In the genomic region with DNA sequence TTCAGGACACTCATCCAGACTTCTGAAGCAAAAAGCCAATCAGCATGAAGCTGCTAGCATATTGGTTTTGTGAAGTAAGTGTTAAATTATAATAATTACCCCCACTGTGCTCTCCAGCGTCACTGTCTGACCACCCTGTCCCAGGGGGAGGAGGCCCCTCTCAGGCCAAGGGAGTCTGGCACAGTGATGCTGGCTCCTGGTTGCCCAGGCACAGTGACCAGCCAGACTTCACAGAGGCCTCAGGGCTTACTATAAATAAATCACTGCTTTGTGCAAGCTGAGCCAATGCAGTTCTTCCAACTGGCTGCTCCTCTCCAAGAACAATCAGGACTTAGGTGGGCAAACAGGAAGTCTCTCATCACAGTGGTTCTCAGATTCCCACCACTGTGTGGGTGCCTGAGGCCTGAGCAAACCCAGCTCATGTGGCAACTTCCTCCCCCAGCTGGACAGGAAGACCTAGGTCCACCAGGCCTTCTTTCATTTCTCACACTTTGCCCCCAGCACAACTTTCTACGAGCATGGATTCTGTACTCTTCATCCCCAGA, we compare ENCODE assay signal across 1 cellular context.
TF ChIP-seq lines count a peak whose summit lies in the region.

No MANE protein-coding gene starts in this region.

TF ChIP-seq in HCT116, 20 proteins besides CTCF, POLR2A, EP300 and RAD21 (continued from another document):
- TF ChIP-seq, protein P1, sequence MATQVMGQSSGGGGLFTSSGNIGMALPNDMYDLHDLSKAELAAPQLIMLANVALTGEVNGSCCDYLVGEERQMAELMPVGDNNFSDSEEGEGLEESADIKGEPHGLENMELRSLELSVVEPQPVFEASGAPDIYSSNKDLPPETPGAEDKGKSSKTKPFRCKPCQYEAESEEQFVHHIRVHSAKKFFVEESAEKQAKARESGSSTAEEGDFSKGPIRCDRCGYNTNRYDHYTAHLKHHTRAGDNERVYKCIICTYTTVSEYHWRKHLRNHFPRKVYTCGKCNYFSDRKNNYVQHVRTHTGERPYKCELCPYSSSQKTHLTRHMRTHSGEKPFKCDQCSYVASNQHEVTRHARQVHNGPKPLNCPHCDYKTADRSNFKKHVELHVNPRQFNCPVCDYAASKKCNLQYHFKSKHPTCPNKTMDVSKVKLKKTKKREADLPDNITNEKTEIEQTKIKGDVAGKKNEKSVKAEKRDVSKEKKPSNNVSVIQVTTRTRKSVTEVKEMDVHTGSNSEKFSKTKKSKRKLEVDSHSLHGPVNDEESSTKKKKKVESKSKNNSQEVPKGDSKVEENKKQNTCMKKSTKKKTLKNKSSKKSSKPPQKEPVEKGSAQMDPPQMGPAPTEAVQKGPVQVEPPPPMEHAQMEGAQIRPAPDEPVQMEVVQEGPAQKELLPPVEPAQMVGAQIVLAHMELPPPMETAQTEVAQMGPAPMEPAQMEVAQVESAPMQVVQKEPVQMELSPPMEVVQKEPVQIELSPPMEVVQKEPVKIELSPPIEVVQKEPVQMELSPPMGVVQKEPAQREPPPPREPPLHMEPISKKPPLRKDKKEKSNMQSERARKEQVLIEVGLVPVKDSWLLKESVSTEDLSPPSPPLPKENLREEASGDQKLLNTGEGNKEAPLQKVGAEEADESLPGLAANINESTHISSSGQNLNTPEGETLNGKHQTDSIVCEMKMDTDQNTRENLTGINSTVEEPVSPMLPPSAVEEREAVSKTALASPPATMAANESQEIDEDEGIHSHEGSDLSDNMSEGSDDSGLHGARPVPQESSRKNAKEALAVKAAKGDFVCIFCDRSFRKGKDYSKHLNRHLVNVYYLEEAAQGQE (IDR thresholded peaks at IDR 0.05; ENCODE audit: low read depth): no peak
- TF ChIP-seq TCF7L2 (IDR thresholded peaks at IDR 0.05; ENCODE audit: borderline replicate concordance, extremely low read depth, insufficient read depth, insufficient read length) (no peak), ELF1 (IDR thresholded peaks at IDR 0.05; ENCODE audit: borderline replicate concordance, low read depth) (no peak), EZH2 (IDR thresholded peaks at IDR 0.05) (no peak), SP1 (IDR thresholded peaks at IDR 0.05; ENCODE audit: low read depth) (no peak), EGR1 (IDR thresholded peaks at IDR 0.05; ENCODE audit: low read depth) (no peak), EZH2phosphoT487 (IDR thresholded peaks at IDR 0.05; ENCODE audit: borderline replicate concordance) (no peak), FOSL1 (IDR thresholded peaks at IDR 0.05; ENCODE audit: low read depth) (no peak), ZNF274 (IDR thresholded peaks at IDR 0.05; ENCODE audit: low read depth, low read length) (no peak)
- TF ChIP-seq, protein P2, sequence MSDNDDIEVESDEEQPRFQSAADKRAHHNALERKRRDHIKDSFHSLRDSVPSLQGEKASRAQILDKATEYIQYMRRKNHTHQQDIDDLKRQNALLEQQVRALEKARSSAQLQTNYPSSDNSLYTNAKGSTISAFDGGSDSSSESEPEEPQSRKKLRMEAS (IDR thresholded peaks at IDR 0.05): no peak
